In the genomic region with DNA sequence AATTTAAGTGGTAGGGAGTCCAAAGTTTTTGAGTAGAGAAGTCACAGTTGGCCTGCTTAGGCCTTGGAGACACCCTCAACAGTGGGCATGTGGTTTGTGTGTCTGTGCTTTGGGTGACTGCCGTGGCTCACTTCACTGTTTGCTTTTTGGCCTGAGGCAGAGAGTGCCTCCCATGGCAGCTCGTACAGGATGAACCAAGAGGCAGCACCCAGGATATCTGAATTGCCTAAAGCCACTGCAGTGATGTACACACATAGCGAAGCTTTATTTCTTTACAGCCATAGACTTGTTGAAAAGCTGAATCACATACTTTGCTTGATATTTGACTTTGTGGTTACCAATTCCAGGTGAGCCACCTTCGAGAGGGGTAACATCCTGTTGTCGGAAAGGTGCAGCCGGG, we compare ENCODE assay signal across 10 cellular contexts. TPM values are rescaled to one million over a fixed set of nuclear protein-coding genes. Genes with fewer than 3 reads are reported as not detected.
DNase-seq lines count a peak whose midpoint lies in the region; ATAC-seq, FAIRE-seq and TF ChIP-seq lines count a peak whose summit lies in the region.
"Had no signal": no experiment of that assay in that cellular context is flagged by ENCODE, and none has a peak within 500 bp of the region (broad histone marks: within the 10 kb centered on the region; RNA-seq: fewer than 3 reads in every experiment).

No MANE protein-coding gene starts in this region.

- no peaks in the 10 kb centered on the region for H3K9me3 ChIP-seq in CD4-positive, alpha-beta T cell (ENCODE audit: control insufficient read depth, low read length)
- H3K9me3 ChIP-seq in OCI-LY1 (ENCODE audit: low read length) (no peaks in the 10 kb centered on the region), endodermal cell (ENCODE audit: control insufficient read depth, low read length) (no peaks in the 10 kb centered on the region), pancreas (no peaks in the 10 kb centered on the region)
- H3K9me3 ChIP-seq: thoracic aorta had no signal

- peak overlapping the region; percentile 82 for H3K27ac Mint-ChIP-seq in CD4-positive, alpha-beta T cell
- H3K27ac Mint-ChIP-seq in endodermal cell: peak overlapping the region; percentile 18
- H3K27ac Mint-ChIP-seq in activated T-helper 1 cell treated with anti-CD3 and anti-CD28 coated beads, Interleukin-12 subunit alpha, Interleukin-12 subunit beta, Interleukin-2, Interleukin-4 antibody, amounts not matched to agents 30 ng/mL and 10 ng/mL and 1 ng/mL, durations not matched to agents 14 hours and 24 hours and 36 hours: no peak overlapping the region

- peak overlapping the region; percentile 52 for H3K4me3 Mint-ChIP-seq in CD4-positive, alpha-beta T cell
- H3K4me3 Mint-ChIP-seq in endodermal cell: no peak overlapping the region
- H3K4me3 Mint-ChIP-seq in activated T-helper 1 cell treated with anti-CD3 and anti-CD28 coated beads, Interleukin-12 subunit alpha, Interleukin-12 subunit beta, Interleukin-2, Interleukin-4 antibody, amounts not matched to agents 30 ng/mL and 10 ng/mL and 1 ng/mL, durations not matched to agents 14 hours and 24 hours and 36 hours: no peak overlapping the region

- no peaks in the 10 kb centered on the region for H4K20me1 ChIP-seq in OCI-LY1 (ENCODE audit: insufficient read depth, low read length)

- peaks cover 14% of the 10 kb centered on the region for H3K36me3 Mint-ChIP-seq in CD4-positive, alpha-beta T cell (ENCODE audit: low read depth)
- H3K36me3 Mint-ChIP-seq in endodermal cell (ENCODE audit: low read depth): peaks cover 15% of the 10 kb centered on the region
- H3K36me3 Mint-ChIP-seq in activated T-helper 1 cell treated with anti-CD3 and anti-CD28 coated beads, Interleukin-12 subunit alpha, Interleukin-12 subunit beta, Interleukin-2, Interleukin-4 antibody, amounts not matched to agents 30 ng/mL and 10 ng/mL and 1 ng/mL, durations not matched to agents 14 hours and 24 hours and 36 hours (ENCODE audit: low read depth): peaks cover 15% of the 10 kb centered on the region

- no peak overlapping the region for H3K27ac ChIP-seq in CD4-positive, alpha-beta T cell (ENCODE audit: low read depth, low read length)
- H3K27ac ChIP-seq in OCI-LY1 (ENCODE audit: low read depth, low read length, poor library complexity, severe bottlenecking) (peak overlapping the region; percentile 5), endodermal cell (ENCODE audit: low read depth, low read length) (no peak overlapping the region), pancreas (peak overlapping the region; percentile 63 to 91 (median 70))
- H3K27ac ChIP-seq: thoracic aorta had no signal

- intact Hi-C loops in CD4-positive, alpha-beta T cell (cut with DNase I, micrococcal nuclease): loop anchor here in 1 of 2 experiments (2.0 kb wide), 1 partner anchor 17 kb away; no protein-coding TSS in a partner anchor
- intact Hi-C loops in pancreas (cut with DNase I): no loop called here
- intact Hi-C loops in activated T-helper 1 cell treated with anti-CD3 and anti-CD28 coated beads, Interleukin-12 subunit alpha, Interleukin-12 subunit beta, Interleukin-2, Interleukin-4 antibody, amounts not matched to agents 30 ng/mL and 10 ng/mL and 1 ng/mL, durations not matched to agents 14 hours and 24 hours and 36 hours (cut with micrococcal nuclease): no loop called here

- CTCF ChIA-PET in CD4-positive, alpha-beta T cell (lab: Charles Lee): interaction anchor here (1.7 kb wide), 1 partner anchor 9 kb away, joined by 7 read pairs; no protein-coding TSS in a partner anchor

- H3K9me2 ChIP-seq in OCI-LY1 (ENCODE audit: low read depth, low read length): no peaks in the 10 kb centered on the region

- FAIRE-seq in pancreas (lab: Jason Lieb, UNC): no peak

- no peak for TF ChIP-seq CTCF in CD4-positive, alpha-beta T cell (IDR thresholded peaks at IDR 0.05)
- TF ChIP-seq CTCF in OCI-LY1 (IDR thresholded peaks at IDR 0.05; ENCODE audit: low read length) (no peak), endodermal cell (conservative IDR thresholded peaks at IDR 0.05) (no peak), pancreas (IDR thresholded peaks at IDR 0.05) (no peak)

- no peak for DNase-seq in CD4-positive, alpha-beta T cell
- DNase-seq in endodermal cell (no peak), pancreas (no peak), OCI-M2 (lab: John Stamatoyannopoulos, UW; ENCODE audit: unreplicated experiment) (no peak), CD1c-positive myeloid dendritic cell (ENCODE audit: extremely low spot score) (no peak)
- no peak for DNase-seq in activated T-helper 1 cell treated with anti-CD3 and anti-CD28 coated beads, Interleukin-12 subunit alpha, Interleukin-12 subunit beta, Interleukin-2, Interleukin-4 antibody, amounts not matched to agents 30 ng/mL and 10 ng/mL and 1 ng/mL, durations not matched to agents 14 hours and 24 hours and 36 hours (ENCODE audit: low spot score)
- DNase-seq: DMS 273 treated with DMSO at 0.1 percent for 48 hours had no signal

- no peaks in the 10 kb centered on the region for H3F3A ChIP-seq in OCI-LY1 (ENCODE audit: insufficient read depth, low read length)

- H3K4me1 ChIP-seq in OCI-LY1 (ENCODE audit: insufficient read depth, low read length, severe bottlenecking) (peaks cover 24% of the 10 kb centered on the region), endodermal cell (ENCODE audit: control insufficient read depth, insufficient read depth, low read length) (peaks cover 4% of the 10 kb centered on the region), pancreas (peaks cover 10 to 28% (median 16%) of the 10 kb centered on the region in 3 donors)

- no peaks in the 10 kb centered on the region for H3K27me3 Mint-ChIP-seq in CD4-positive, alpha-beta T cell
- no peaks in the 10 kb centered on the region for H3K27me3 Mint-ChIP-seq in endodermal cell (ENCODE audit: insufficient read depth)
- no peaks in the 10 kb centered on the region for H3K27me3 Mint-ChIP-seq in activated T-helper 1 cell treated with anti-CD3 and anti-CD28 coated beads, Interleukin-12 subunit alpha, Interleukin-12 subunit beta, Interleukin-2, Interleukin-4 antibody, amounts not matched to agents 30 ng/mL and 10 ng/mL and 1 ng/mL, durations not matched to agents 14 hours and 24 hours and 36 hours (ENCODE audit: insufficient read depth)

- H2AFZ ChIP-seq in OCI-LY1 (ENCODE audit: low read length): no peak overlapping the region

- peaks cover 92% of the 10 kb centered on the region for H3K4me1 Mint-ChIP-seq in CD4-positive, alpha-beta T cell (ENCODE audit: low read depth)
- peaks cover 46% of the 10 kb centered on the region for H3K4me1 Mint-ChIP-seq in endodermal cell
- peaks cover 59% of the 10 kb centered on the region for H3K4me1 Mint-ChIP-seq in activated T-helper 1 cell treated with anti-CD3 and anti-CD28 coated beads, Interleukin-12 subunit alpha, Interleukin-12 subunit beta, Interleukin-2, Interleukin-4 antibody, amounts not matched to agents 30 ng/mL and 10 ng/mL and 1 ng/mL, durations not matched to agents 14 hours and 24 hours and 36 hours (ENCODE audit: low read depth)

- H3K27me3 ChIP-seq in CD4-positive, alpha-beta T cell (ENCODE audit: control insufficient read depth, insufficient read depth, low read length): no peaks in the 10 kb centered on the region
- no peaks in the 10 kb centered on the region for H3K27me3 ChIP-seq in OCI-LY1 (ENCODE audit: insufficient read depth, low read length)
- H3K27me3 ChIP-seq in endodermal cell (ENCODE audit: control insufficient read depth, insufficient read depth, low read length, poor library complexity, severe bottlenecking): no peaks in the 10 kb centered on the region
- H3K27me3 ChIP-seq in pancreas: no peaks in the 10 kb centered on the region

- POLR2A ChIA-PET in CD4-positive, alpha-beta T cell (lab: Charles Lee): interaction anchor here (0.6 to 2.8 kb wide), 7 partner anchors 11 to 67 kb away, joined by 3 to 18 read pairs (median 4); no protein-coding TSS in a partner anchor

- H3K36me3 ChIP-seq in OCI-LY1 (ENCODE audit: insufficient read depth, low read length) (peaks cover 4% of the 10 kb centered on the region; the same call in 1 of the 2 replicates), endodermal cell (ENCODE audit: control insufficient read depth, insufficient read depth, low read length) (peaks cover 3% of the 10 kb centered on the region), pancreas (no peaks in the 10 kb centered on the region)
- H3K36me3 ChIP-seq: thoracic aorta had no signal

- no peak overlapping the region for H3K9ac ChIP-seq in OCI-LY1 (ENCODE audit: low read length)
- no peak overlapping the region for H3K9ac ChIP-seq in endodermal cell (ENCODE audit: extremely low read depth, low read length, poor library complexity, severe bottlenecking)

- H3K4me3 ChIP-seq in OCI-LY1 (ENCODE audit: low read depth, low read length, poor library complexity, severe bottlenecking) (no peak overlapping the region), endodermal cell (ENCODE audit: low read length) (no peak overlapping the region), pancreas (no peak overlapping the region)
- H3K4me3 ChIP-seq: thoracic aorta had no signal

- H3K79me2 ChIP-seq in OCI-LY1 (ENCODE audit: insufficient read depth, low read length): no peaks in the 10 kb centered on the region

- H3K9me3 Mint-ChIP-seq in CD4-positive, alpha-beta T cell: no peaks in the 10 kb centered on the region
- no peaks in the 10 kb centered on the region for H3K9me3 Mint-ChIP-seq in endodermal cell
- H3K9me3 Mint-ChIP-seq in activated T-helper 1 cell treated with anti-CD3 and anti-CD28 coated beads, Interleukin-12 subunit alpha, Interleukin-12 subunit beta, Interleukin-2, Interleukin-4 antibody, amounts not matched to agents 30 ng/mL and 10 ng/mL and 1 ng/mL, durations not matched to agents 14 hours and 24 hours and 36 hours: no peaks in the 10 kb centered on the region

- peak; percentile 62 for ATAC-seq in CD4-positive, alpha-beta T cell (ENCODE audit: poor library complexity)
- ATAC-seq in pancreas: peak in 3 of 4 donors; percentile 11 to 41 (median 23)
- no peak for ATAC-seq in GM18909 (IDR thresholded peaks at IDR 0.05; ENCODE audit: poor library complexity, unreplicated experiment)

- H3K4me2 ChIP-seq in OCI-LY1 (ENCODE audit: low read length): no peak overlapping the region; the same call in 1 of the 2 replicates

- 92 to 96% methylated on average over 6 of the region's 6 CpGs for WGBS in endodermal cell (ENCODE audit: insufficient coverage in 1 of 2, insufficient read length in 1 of 2), 2 experiments
- WGBS in pancreas, 2 donors: 71 to 77% methylated on average over 6 of the region's 6 CpGs

RNA-seq across cellular contexts. Expression of a gene that starts 21.6 kb away (rescaled TPM):
- total RNA-seq in CD4-positive, alpha-beta T cell: 10 to 100 TPM; 56.5 to 60.0 TPM
- total RNA-seq in endodermal cell (10 to 100 TPM; 51.2 to 64.3 TPM), pancreas (10 to 100 TPM; 22.7 to 45.3 (median 30.5) TPM)
- 13.7 TPM for polyA plus RNA-seq in endodermal cell (2013, experiment 1 of 2)
- 15.6 TPM for polyA plus RNA-seq in endodermal cell (2013, experiment 2 of 2)
- 10 to 100 TPM in 1 of 2 donors, 1 to 10 TPM in 1; 8.9 to 12.4 TPM for polyA plus RNA-seq in pancreas
- 12.3 and 12.7 TPM in 2 replicates for total RNA-seq in activated T-helper 1 cell treated with anti-CD3 and anti-CD28 coated beads, Interleukin-12 subunit alpha, Interleukin-12 subunit beta, Interleukin-2, Interleukin-4 antibody, amounts not matched to agents 30 ng/mL and 10 ng/mL and 1 ng/mL, durations not matched to agents 14 hours and 24 hours and 36 hours

Comparison
In these comparisons a context has a peak if more than half of its experiments do, and no peak if none do; other contexts are left out.
1. H3K27ac ChIP-seq: peak in OCI-LY1 (single experiment) and pancreas (4 of 4); none in CD4-positive, alpha-beta T cell (single experiment) and endodermal cell (single experiment).